In genomic region chr5:55226027-55226933, GRCh38 we compare ENCODE assay signal across 1 cellular context.
A peak's percentile ranks its signal among the peaks of the same experiment; 100 is the strongest.
TF ChIP-seq lines count a peak whose summit lies in the region.

No MANE protein-coding gene starts in this region.

TF ChIP-seq in HepG2, 621 proteins besides CTCF, POLR2A, EP300 and RAD21 (continued from another document):
- no peak for TF ChIP-seq ZNF512B (CRISPR knock-in tag; IDR thresholded peaks at IDR 0.05; ENCODE audit: borderline replicate concordance)
- TF ChIP-seq ZBTB2 (CRISPR knock-in tag; IDR thresholded peaks at IDR 0.05; ENCODE audit: low read depth) = no peak
- 0 out of 2 replicates have a peak, but pooled peaks have one; percentile 27 for TF ChIP-seq ZNF33B (CRISPR knock-in tag; IDR thresholded peaks at IDR 0.05)
- peak; percentile 22; the same call in 1 of the 2 replicates for TF ChIP-seq ZGPAT (CRISPR knock-in tag; IDR thresholded peaks at IDR 0.05)
- no peak for TF ChIP-seq CREBL2 (CRISPR knock-in tag; IDR thresholded peaks at IDR 0.05; ENCODE audit: borderline replicate concordance)
- no peak for TF ChIP-seq ZNF281 (CRISPR knock-in tag; IDR thresholded peaks at IDR 0.05; ENCODE audit: borderline replicate concordance)
- TF ChIP-seq NR2F2 (IDR thresholded peaks at IDR 0.05; ENCODE audit: borderline replicate concordance, low read depth) = no peak
- no peak for TF ChIP-seq ZBTB20 (CRISPR knock-in tag; IDR thresholded peaks at IDR 0.05; ENCODE audit: borderline replicate concordance, low read depth)
- TF ChIP-seq REL (CRISPR knock-in tag; conservative IDR thresholded peaks at IDR 0.05) = no peak
- TF ChIP-seq ZNF616 (CRISPR knock-in tag; IDR thresholded peaks at IDR 0.05; ENCODE audit: low read depth) = 0 out of 2 replicates have a peak, but pooled peaks have one; percentile 34
- TF ChIP-seq ZBTB21 (CRISPR knock-in tag; IDR thresholded peaks at IDR 0.05) = no peak
- no peak for TF ChIP-seq NBN (conservative IDR thresholded peaks at IDR 0.05)
- TF ChIP-seq MXD1 (CRISPR knock-in tag; IDR thresholded peaks at IDR 0.05) = peak; percentile 67; the same call in 1 of the 2 replicates
- TF ChIP-seq NR3C1 (CRISPR knock-in tag; IDR thresholded peaks at IDR 0.05) = no peak
- TF ChIP-seq CBX5 (CRISPR knock-in tag; IDR thresholded peaks at IDR 0.05; ENCODE audit: borderline replicate concordance) = no peak
- TF ChIP-seq ZNF451 (CRISPR knock-in tag; IDR thresholded peaks at IDR 0.05) = peak; percentile 63; the same call in 1 of the 2 replicates
- TF ChIP-seq CHCHD3 (CRISPR knock-in tag; IDR thresholded peaks at IDR 0.05) = no peak
- no peak for TF ChIP-seq MLX (CRISPR knock-in tag; IDR thresholded peaks at IDR 0.05)
